ENCODE assay signal across 11 cellular contexts in genomic region chr17:74520790-74521480, GRCh38. TPM values are rescaled to one million over a fixed set of nuclear protein-coding genes. Genes with fewer than 3 reads are reported as not detected.
DNase-seq lines count a peak whose midpoint lies in the region; ATAC-seq and TF ChIP-seq lines count a peak whose summit lies in the region.
"Had no signal": no experiment of that assay in that cellular context is flagged by ENCODE, and none has a peak within 500 bp of the region (broad histone marks: within the 10 kb centered on the region; RNA-seq: fewer than 3 reads in every experiment).

No MANE protein-coding gene starts in this region.

- TF ChIP-seq CTCF in nephron progenitor cell (IDR thresholded peaks at IDR 0.05): no peak

- peak; percentile 19 for ATAC-seq in left colon
- ATAC-seq in HG02852 (IDR thresholded peaks at IDR 0.05; ENCODE audit: unreplicated experiment): no peak

- intact Hi-C loops in activated T-helper 2 cell treated with anti-CD3 and anti-CD28 coated beads, Interferon-gamma antibody, Interleukin-2, Interleukin-4, amounts not matched to agents 10 μg/mL and 5 μg/mL and 100 μg/mL, durations not matched to agents 14 hours and 24 hours and 36 hours (cut with micrococcal nuclease): no loop called here
- intact Hi-C loops in left colon (cut with DNase I, micrococcal nuclease): no loop called here

- DNase-seq in HT1080 (ENCODE audit: low read depth): peak; percentile 25
- DNase-seq in activated T-helper 2 cell treated with anti-CD3 and anti-CD28 coated beads, Interferon-gamma antibody, Interleukin-2, Interleukin-4, amounts not matched to agents 10 μg/mL and 5 μg/mL and 100 μg/mL, durations not matched to agents 14 hours and 24 hours and 36 hours (ENCODE audit: low spot score): no peak
- DNase-seq in left colon: no peak
- DNase-seq in substantia nigra (lab: John Stamatoyannopoulos, UW): peak in 1 of 49 donors; percentile 20
- DNase-seq in effector CD8-positive, alpha-beta T cell (lab: John Stamatoyannopoulos, UW): no peak
- no peak for DNase-seq in nephron progenitor cell
- DNase-seq: effector memory CD8-positive, alpha-beta T cell; NCI-H526 treated with DMSO at 0.1 percent for 48 hours had no signal

- peaks cover 2% of the 10 kb centered on the region for H3K36me3 Mint-ChIP-seq in activated T-helper 2 cell treated with anti-CD3 and anti-CD28 coated beads, Interferon-gamma antibody, Interleukin-2, Interleukin-4, amounts not matched to agents 10 μg/mL and 5 μg/mL and 100 μg/mL, durations not matched to agents 14 hours and 24 hours and 36 hours (ENCODE audit: low read depth)
- no peaks in the 10 kb centered on the region for H3K36me3 Mint-ChIP-seq in nephron progenitor cell (ENCODE audit: low read depth)

- H3K9me3 Mint-ChIP-seq in activated T-helper 2 cell treated with anti-CD3 and anti-CD28 coated beads, Interferon-gamma antibody, Interleukin-2, Interleukin-4, amounts not matched to agents 10 μg/mL and 5 μg/mL and 100 μg/mL, durations not matched to agents 14 hours and 24 hours and 36 hours: peaks cover 19% of the 10 kb centered on the region
- peaks cover 31% of the 10 kb centered on the region for H3K9me3 Mint-ChIP-seq in nephron progenitor cell

- H3K4me3 Mint-ChIP-seq in activated T-helper 2 cell treated with anti-CD3 and anti-CD28 coated beads, Interferon-gamma antibody, Interleukin-2, Interleukin-4, amounts not matched to agents 10 μg/mL and 5 μg/mL and 100 μg/mL, durations not matched to agents 14 hours and 24 hours and 36 hours (ENCODE audit: low read depth): no peak overlapping the region
- no peak overlapping the region for H3K4me3 Mint-ChIP-seq in nephron progenitor cell

- peaks cover 16% of the 10 kb centered on the region for H3K4me1 Mint-ChIP-seq in activated T-helper 2 cell treated with anti-CD3 and anti-CD28 coated beads, Interferon-gamma antibody, Interleukin-2, Interleukin-4, amounts not matched to agents 10 μg/mL and 5 μg/mL and 100 μg/mL, durations not matched to agents 14 hours and 24 hours and 36 hours (ENCODE audit: low read depth)
- no peaks in the 10 kb centered on the region for H3K4me1 Mint-ChIP-seq in nephron progenitor cell

- H3K27ac Mint-ChIP-seq in activated T-helper 2 cell treated with anti-CD3 and anti-CD28 coated beads, Interferon-gamma antibody, Interleukin-2, Interleukin-4, amounts not matched to agents 10 μg/mL and 5 μg/mL and 100 μg/mL, durations not matched to agents 14 hours and 24 hours and 36 hours: peak overlapping the region; percentile 64
- no peak overlapping the region for H3K27ac Mint-ChIP-seq in nephron progenitor cell

- H3K27ac ChIP-seq in substantia nigra (ENCODE audit: low read depth, low read length, poor library complexity, severe bottlenecking): peak overlapping the region; percentile 55

- H3K27me3 Mint-ChIP-seq in activated T-helper 2 cell treated with anti-CD3 and anti-CD28 coated beads, Interferon-gamma antibody, Interleukin-2, Interleukin-4, amounts not matched to agents 10 μg/mL and 5 μg/mL and 100 μg/mL, durations not matched to agents 14 hours and 24 hours and 36 hours (ENCODE audit: low read depth): no peaks in the 10 kb centered on the region
- H3K27me3 Mint-ChIP-seq in nephron progenitor cell (ENCODE audit: low read depth, poor library complexity): peaks cover 47% of the 10 kb centered on the region

RNA-seq across cellular contexts. Expression of gene CD300LB, which starts 10.3 kb away (rescaled TPM):
- total RNA-seq in HT1080 (2014; rRNA removed; shearing (Covaris generic)): not detected in 2 replicates
- not detected in 2 replicates for polyA plus RNA-seq in HT1080 (2015; cell fraction: cytosol; rRNA removed)
- polyA plus RNA-seq in HT1080 (2015; cell fraction: nucleus; rRNA removed): not detected in 2 replicates
- total RNA-seq in activated T-helper 2 cell treated with anti-CD3 and anti-CD28 coated beads, Interferon-gamma antibody, Interleukin-2, Interleukin-4, amounts not matched to agents 10 μg/mL and 5 μg/mL and 100 μg/mL, durations not matched to agents 14 hours and 24 hours and 36 hours: not detected in 2 replicates
- under 1 TPM; 0.12 to 0.25 TPM for total RNA-seq in left colon
- total RNA-seq: G401, renal cortical epithelial cell had no signal

RNA-seq across cellular contexts. Expression of gene CD300C, which starts 25.0 kb away (rescaled TPM):
- total RNA-seq in HT1080 (2014; rRNA removed; shearing (Covaris generic)): 0.17 and 0.90 TPM in 2 replicates
- polyA plus RNA-seq in HT1080 (2015; cell fraction: cytosol; rRNA removed): 0.66 and 0.71 TPM in 2 replicates
- 0.67 and 0.77 TPM in 2 replicates for polyA plus RNA-seq in HT1080 (2015; cell fraction: nucleus; rRNA removed)
- 0.32 TPM in 1 of 2 replicates, not detected in the other for total RNA-seq in activated T-helper 2 cell treated with anti-CD3 and anti-CD28 coated beads, Interferon-gamma antibody, Interleukin-2, Interleukin-4, amounts not matched to agents 10 μg/mL and 5 μg/mL and 100 μg/mL, durations not matched to agents 14 hours and 24 hours and 36 hours
- total RNA-seq in left colon: 1 to 10 TPM in 1 of 2 donors, under 1 TPM in 1; 0.24 to 1.1 TPM
- total RNA-seq: G401 had no signal

RNA-seq across cellular contexts. Expression of gene CD300H, which starts 46.4 kb away (rescaled TPM):
- not detected in 2 replicates for total RNA-seq in HT1080 (2014; rRNA removed; shearing (Covaris generic))
- polyA plus RNA-seq in HT1080 (2015; cell fraction: cytosol; rRNA removed): not detected in 2 replicates
- polyA plus RNA-seq in HT1080 (2015; cell fraction: nucleus; rRNA removed): not detected in 2 replicates
- not detected in 2 replicates for total RNA-seq in activated T-helper 2 cell treated with anti-CD3 and anti-CD28 coated beads, Interferon-gamma antibody, Interleukin-2, Interleukin-4, amounts not matched to agents 10 μg/mL and 5 μg/mL and 100 μg/mL, durations not matched to agents 14 hours and 24 hours and 36 hours
- total RNA-seq in left colon: not detected
- total RNA-seq: G401, renal cortical epithelial cell had no signal

RNA-seq across cellular contexts. Expression of gene CD300A, which starts 54.5 kb away (rescaled TPM):
- not detected in 2 replicates for total RNA-seq in HT1080 (2014; rRNA removed; shearing (Covaris generic))
- not detected in 2 replicates for polyA plus RNA-seq in HT1080 (2015; cell fraction: cytosol; rRNA removed)
- polyA plus RNA-seq in HT1080 (2015; cell fraction: nucleus; rRNA removed): not detected in 2 replicates
- 16.6 and 16.7 TPM in 2 replicates for total RNA-seq in activated T-helper 2 cell treated with anti-CD3 and anti-CD28 coated beads, Interferon-gamma antibody, Interleukin-2, Interleukin-4, amounts not matched to agents 10 μg/mL and 5 μg/mL and 100 μg/mL, durations not matched to agents 14 hours and 24 hours and 36 hours
- total RNA-seq in left colon: 1 to 10 TPM; 1.8 to 7.9 TPM
- total RNA-seq: G401 had no signal
